24 cellular contexts compared by ENCODE assay signal in genomic region chr3:32313169-32313568, GRCh38.
DNase-seq lines count a peak whose midpoint lies in the region; ATAC-seq, FAIRE-seq and TF ChIP-seq lines count a peak whose summit lies in the region.
"Had no signal": no experiment of that assay in that cellular context is flagged by ENCODE, and none has a peak within 500 bp of the region (broad histone marks: within the 10 kb centered on the region; RNA-seq: fewer than 3 reads in every experiment).

No MANE protein-coding gene starts in this region.

- peak; percentile 73 for ATAC-seq in HCT116
- ATAC-seq: Right ventricle myocardium inferior had no signal

- no peaks in the 10 kb centered on the region for H4K20me1 ChIP-seq in mammary epithelial cell (ENCODE audit: insufficient read depth, low read length)
- H4K20me1 ChIP-seq in HCT116 (ENCODE audit: insufficient read depth) = no peaks in the 10 kb centered on the region

- dilution Hi-C loops in mammary epithelial cell (cut with HindIII; ENCODE audit: low sequenced_read_pairs) = no loop called here

- H3K4me3 ChIP-seq in mammary epithelial cell (replicated peaks in 1 of 3; ENCODE audit: insufficient read depth in 1 of 3, low read depth in 2 of 3, low read length in 3 of 3) (no peak overlapping the region), breast epithelium (no peak overlapping the region), HCT116 (replicated peaks in 1 of 2; ENCODE audit: low read depth in 1 of 2, low read length in 2 of 2) (peak overlapping the region; percentile 8 to 45; a peak in 3 of 4 replicates), small intestine (ENCODE audit: low read depth in 1 of 2, low read length in 2 of 2) (no peak overlapping the region)
- H3K4me3 ChIP-seq: adrenal gland, GM23248, skin epidermis had no signal

- 91% methylated on average over 4 of the region's 6 CpGs for WGBS in mammary epithelial cell (ENCODE audit: low coverage, missing lambda C conversion rate)
- 89 to 94% (median 91%) methylated on average over 6 of the region's 6 CpGs for WGBS in small intestine, 3 donors

- H3K36me3 Mint-ChIP-seq in endothelial cell (ENCODE audit: low read depth, unreplicated experiment) = no peaks in the 10 kb centered on the region
- H3K36me3 Mint-ChIP-seq: brain, CD14-positive monocyte, mesothelial cell of epicardium, naive B cell, WTC11 had no signal

- CTCF ChIA-PET in mammary epithelial cell (lab: Charles Lee; ENCODE audit: low non-redundant PET) = no interaction called here
- CTCF ChIA-PET in HCT116 (lab: Charles Lee) = interaction anchor here (1.3 to 2.1 kb wide), 3 partner anchors 11 to 18 kb away, joined by 3 to 7 read pairs (median 3); no protein-coding TSS in a partner anchor

- H3K9me3 Mint-ChIP-seq in endothelial cell (ENCODE audit: unreplicated experiment) = no peaks in the 10 kb centered on the region
- H3K9me3 Mint-ChIP-seq: CD14-positive monocyte, mesothelial cell of epicardium, naive B cell, WTC11 had no signal

- H2AFZ ChIP-seq in mammary epithelial cell (ENCODE audit: low read depth, low read length) = no peak overlapping the region
- no peak overlapping the region for H2AFZ ChIP-seq in HCT116 (ENCODE audit: low read depth, low read length, poor library complexity, severe bottlenecking)
- H2AFZ ChIP-seq: GM23248 had no signal

- H3K4me1 Mint-ChIP-seq in endothelial cell (ENCODE audit: unreplicated experiment) = peaks cover 41% of the 10 kb centered on the region

- BruUV-seq in mammary epithelial cell (replicated peaks; lab: Mats Ljungman, UMichigan) (no TSS peak), HCT116 (replicated peaks; lab: Mats Ljungman, UMichigan) (no TSS peak)

- H3K27ac ChIP-seq in mammary epithelial cell (ENCODE audit: insufficient read depth, low read depth, low read length) = no peak overlapping the region
- no peak overlapping the region for H3K27ac ChIP-seq in breast epithelium
- peak overlapping the region; percentile 62 for H3K27ac ChIP-seq in HCT116 (ENCODE audit: low read depth, low read length)
- H3K27ac ChIP-seq in small intestine (ENCODE audit: low read depth in 1 of 2, low read length in 1 of 2) = no peak overlapping the region
- H3K27ac ChIP-seq: adrenal gland, GM23248, KMS-11 had no signal

- no peak for FAIRE-seq in small intestine (lab: Jason Lieb, UNC)
- FAIRE-seq in GM12891 (lab: Jason Lieb, UNC) = no peak
- FAIRE-seq: kidney had no signal

- in situ Hi-C loops in mammary epithelial cell (cut with MboI; ENCODE audit: low sequenced_read_pairs in 2 of 2) = no loop called here

- no peak for TF ChIP-seq POLR2A in breast epithelium (IDR thresholded peaks at IDR 0.05)
- TF ChIP-seq POLR2A in HCT116 (IDR thresholded peaks at IDR 0.05; ENCODE audit: borderline replicate concordance, extremely low read depth, insufficient read depth, insufficient read length) = no peak
- TF ChIP-seq POLR2A in GM12891 (IDR thresholded peaks at IDR 0.05; ENCODE audit: low read depth, low read length) = no peak

- DNase-seq in mammary epithelial cell (no peak), breast epithelium (ENCODE audit: low spot score in 2 of 2) (no peak), HCT116 (ENCODE audit: low read depth, low spot score) (peak; percentile 32), endothelial cell (ENCODE audit: low spot score) (no peak), occipital lobe (lab: John Stamatoyannopoulos, UW) (no peak), small intestine (no peak), GM12891 (ENCODE audit: insufficient read length, low spot score) (no peak)
- DNase-seq: adrenal gland, erythroblast, glutamatergic neuron, kidney, naive B cell, NCI-H1436 treated with DMSO at 0.1 percent for 48 hours, NCI-H446 treated with DMSO at 0.1 percent for 48 hours, retina, substantia nigra had no signal

- peak overlapping the region; percentile 89 for H3K27ac Mint-ChIP-seq in endothelial cell (ENCODE audit: unreplicated experiment)
- H3K27ac Mint-ChIP-seq: CD14-positive monocyte, mesothelial cell of epicardium had no signal

- H3K79me2 ChIP-seq in mammary epithelial cell (ENCODE audit: insufficient read depth, low read length) (no peaks in the 10 kb centered on the region), HCT116 (ENCODE audit: insufficient read depth, low read length) (peaks cover 42% of the 10 kb centered on the region)

- no peak overlapping the region for H3K4me3 Mint-ChIP-seq in endothelial cell (ENCODE audit: unreplicated experiment)
- H3K4me3 Mint-ChIP-seq: brain, CD14-positive monocyte, mesothelial cell of epicardium, naive B cell, WTC11 had no signal

- POLR2A ChIA-PET in HCT116 (lab: Charles Lee) = no interaction called here

- intact Hi-C loops in mammary epithelial cell (cut with micrococcal nuclease) = no loop called here
- intact Hi-C loops in breast epithelium (cut with DNase I; ENCODE audit: low total_unique reads) = no loop called here
- intact Hi-C loops in HCT116 (cut with micrococcal nuclease) = no loop called here

- H3K9me3 ChIP-seq in mammary epithelial cell (replicated peaks; ENCODE audit: insufficient read depth, low read length) = no peaks in the 10 kb centered on the region
- H3K9me3 ChIP-seq in breast epithelium = no peaks in the 10 kb centered on the region
- H3K9me3 ChIP-seq in HCT116 (ENCODE audit: control insufficient read depth in 1 of 2, insufficient read depth in 1 of 2, low read depth in 1 of 2, low read length in 2 of 2) = no peaks in the 10 kb centered on the region
- H3K9me3 ChIP-seq in small intestine (ENCODE audit: control insufficient read depth, low read depth) = no peaks in the 10 kb centered on the region
- H3K9me3 ChIP-seq: adrenal gland had no signal

- no peak for TF ChIP-seq CTCF in mammary epithelial cell (conservative IDR thresholded peaks at IDR 0.05 in 1 of 2, IDR thresholded peaks at IDR 0.05 in 1 of 2; ENCODE audit: extremely low read depth in 1 of 2, insufficient read depth in 1 of 2, low read depth in 1 of 2, low read length in 2 of 2)
- no peak for TF ChIP-seq CTCF in breast epithelium (IDR thresholded peaks at IDR 0.05)
- TF ChIP-seq CTCF in HCT116 (IDR thresholded peaks at IDR 0.05 in 2 of 3, conservative IDR thresholded peaks at IDR 0.05 in 1 of 3; ENCODE audit: borderline replicate concordance in 1 of 3, insufficient read depth in 1 of 3, low read depth in 2 of 3, low read length in 2 of 3) = no peak; a peak in 1 of 6 replicates
- TF ChIP-seq CTCF in endothelial cell (IDR thresholded peaks at IDR 0.05; ENCODE audit: unreplicated experiment) = no peak

- H3K36me3 ChIP-seq in mammary epithelial cell (ENCODE audit: insufficient read depth, low read length) (no peaks in the 10 kb centered on the region), breast epithelium (no peaks in the 10 kb centered on the region), HCT116 (ENCODE audit: control insufficient read depth in 1 of 2, insufficient read depth in 2 of 2, low read length in 2 of 2) (no peaks in the 10 kb centered on the region), small intestine (ENCODE audit: control insufficient read depth in 2 of 2, insufficient read depth in 2 of 2, low read length in 2 of 2) (no peaks in the 10 kb centered on the region)
- H3K36me3 ChIP-seq: adrenal gland had no signal

- H3K4me2 ChIP-seq in mammary epithelial cell (ENCODE audit: insufficient read depth, low read depth, low read length) (peak overlapping the region; percentile 70), HCT116 (ENCODE audit: low read length) (peak overlapping the region; percentile 79)
- H3K4me2 ChIP-seq: KMS-11 had no signal

- RAD21 ChIA-PET in HCT116 (lab: Charles Lee; ENCODE audit: low non-redundant PET in 1 of 2, low total read pairs in 2 of 2, uncharacterized antibody in 2 of 2, unreplicated experiment in 2 of 2) = no interaction called here

- no peaks in the 10 kb centered on the region for H3K9me2 ChIP-seq in HCT116 (ENCODE audit: insufficient read depth)

- TF ChIP-seq RAD21 in HCT116 (IDR thresholded peaks at IDR 0.05; ENCODE audit: low read depth) = 0 out of 2 replicates have a peak, but pooled peaks have one; percentile 18

- H3K27me3 ChIP-seq in mammary epithelial cell (ENCODE audit: insufficient read depth, low read length) = no peaks in the 10 kb centered on the region
- no peaks in the 10 kb centered on the region for H3K27me3 ChIP-seq in breast epithelium
- H3K27me3 ChIP-seq in HCT116 (ENCODE audit: insufficient read depth, low read length) = no peaks in the 10 kb centered on the region
- no peaks in the 10 kb centered on the region for H3K27me3 ChIP-seq in small intestine (ENCODE audit: control insufficient read depth in 2 of 2, insufficient read depth in 2 of 2, low read length in 2 of 2)
- H3K27me3 ChIP-seq: adrenal gland had no signal

- no peak overlapping the region for H3K9ac ChIP-seq in mammary epithelial cell (ENCODE audit: insufficient read depth, low read length)
- H3K9ac ChIP-seq in HCT116 (ENCODE audit: low read length) = peak overlapping the region; percentile 44
- H3K9ac ChIP-seq: GM23248, KMS-11 had no signal

- H3K4me1 ChIP-seq in mammary epithelial cell (ENCODE audit: insufficient read depth, low read length) = peaks cover 14% of the 10 kb centered on the region
- peaks cover 0 to 6% of the 10 kb centered on the region in 2 donors for H3K4me1 ChIP-seq in breast epithelium
- peaks cover 37 to 49% of the 10 kb centered on the region in 2 experiments for H3K4me1 ChIP-seq in HCT116 (ENCODE audit: control insufficient read depth in 1 of 2, insufficient read depth in 2 of 2, low read length in 2 of 2)
- no peaks in the 10 kb centered on the region for H3K4me1 ChIP-seq in small intestine (ENCODE audit: control insufficient read depth in 2 of 2, insufficient read depth in 1 of 2, low read depth in 1 of 2, low read length in 1 of 2)

- peaks cover 3% of the 10 kb centered on the region for H3K27me3 Mint-ChIP-seq in endothelial cell (ENCODE audit: unreplicated experiment)

TF ChIP-seq in HCT116, 20 proteins besides CTCF, POLR2A, EP300 and RAD21 (continues in another document):
- TF ChIP-seq POLR2AphosphoS5 (IDR thresholded peaks at IDR 0.05; ENCODE audit: low read depth, low read length) = no peak
- no peak for TF ChIP-seq ZFX (IDR thresholded peaks at IDR 0.05)
- no peak for TF ChIP-seq EZH2 (IDR thresholded peaks at IDR 0.05)
- no peak for TF ChIP-seq ZNF274 (IDR thresholded peaks at IDR 0.05; ENCODE audit: low read depth, low read length)
- TF ChIP-seq SRF (IDR thresholded peaks at IDR 0.05; ENCODE audit: low read depth) = no peak
- TF ChIP-seq YY1 (IDR thresholded peaks at IDR 0.05; ENCODE audit: extremely low read depth, insufficient replicate concordance, low read depth, low read length) = no peak
- TF ChIP-seq EGR1 (IDR thresholded peaks at IDR 0.05; ENCODE audit: low read depth) = no peak

TF ChIP-seq in GM12891, 5 proteins besides CTCF, POLR2A, EP300 and RAD21:
- TF ChIP-seq TAF1 (IDR thresholded peaks at IDR 0.05; ENCODE audit: low read depth, low read length) (no peak), POLR2AphosphoS5 (IDR thresholded peaks at IDR 0.05; ENCODE audit: low read depth, low read length) (no peak), POU2F2 (IDR thresholded peaks at IDR 0.05; ENCODE audit: low read depth, low read length) (no peak), PAX5 (IDR thresholded peaks at IDR 0.05; ENCODE audit: insufficient read depth, low read length, severe bottlenecking) (no peak), SPI1 (IDR thresholded peaks at IDR 0.05; ENCODE audit: low read depth, low read length) (no peak)

Comparison
In these comparisons a context has a peak if more than half of its experiments do, and no peak if none do; other contexts are left out.
1. H3K4me3 ChIP-seq: peak in HCT116 (2 of 2); none in mammary epithelial cell (0 of 3), breast epithelium (0 of 3) and small intestine (0 of 2).